1 cellular context compared by ENCODE assay signal in the genomic region with DNA sequence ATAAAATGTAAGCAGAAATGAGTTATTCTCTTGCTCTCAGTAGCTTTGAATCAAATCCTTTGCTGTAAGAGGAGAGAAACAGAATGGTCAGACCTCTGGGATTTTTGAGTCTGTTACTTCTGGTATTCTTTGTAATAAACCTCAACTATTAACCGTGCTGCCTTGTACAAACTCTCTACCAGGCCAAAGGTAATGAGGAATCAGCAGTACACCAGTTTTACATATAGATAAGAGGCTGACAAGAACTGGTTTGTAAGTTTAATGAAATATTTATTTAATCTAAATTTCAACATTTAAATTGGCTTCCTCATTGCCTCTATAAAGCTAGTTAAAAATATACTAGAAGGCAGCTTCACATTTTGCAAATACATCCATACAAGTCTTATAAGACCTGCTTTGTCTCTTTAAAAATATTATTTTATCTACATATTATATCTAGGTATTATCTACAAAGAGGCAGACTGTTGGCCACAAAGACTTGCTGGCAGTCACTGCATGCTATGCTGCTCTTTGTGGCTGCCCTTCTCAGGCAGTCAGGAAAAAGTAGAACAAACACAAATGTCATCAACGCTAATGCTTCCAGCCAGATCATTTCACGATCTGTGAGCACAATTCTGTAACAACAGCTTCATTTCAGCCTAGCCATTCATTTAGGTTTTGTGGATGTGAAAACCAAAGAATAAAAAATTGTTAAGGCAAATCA.
TF ChIP-seq lines count a peak whose summit lies in the region.

No MANE protein-coding gene starts in this region.

TF ChIP-seq in WTC11, 78 proteins besides CTCF, POLR2A, EP300 and RAD21 (continued from another document):
- TF ChIP-seq, protein P1, sequence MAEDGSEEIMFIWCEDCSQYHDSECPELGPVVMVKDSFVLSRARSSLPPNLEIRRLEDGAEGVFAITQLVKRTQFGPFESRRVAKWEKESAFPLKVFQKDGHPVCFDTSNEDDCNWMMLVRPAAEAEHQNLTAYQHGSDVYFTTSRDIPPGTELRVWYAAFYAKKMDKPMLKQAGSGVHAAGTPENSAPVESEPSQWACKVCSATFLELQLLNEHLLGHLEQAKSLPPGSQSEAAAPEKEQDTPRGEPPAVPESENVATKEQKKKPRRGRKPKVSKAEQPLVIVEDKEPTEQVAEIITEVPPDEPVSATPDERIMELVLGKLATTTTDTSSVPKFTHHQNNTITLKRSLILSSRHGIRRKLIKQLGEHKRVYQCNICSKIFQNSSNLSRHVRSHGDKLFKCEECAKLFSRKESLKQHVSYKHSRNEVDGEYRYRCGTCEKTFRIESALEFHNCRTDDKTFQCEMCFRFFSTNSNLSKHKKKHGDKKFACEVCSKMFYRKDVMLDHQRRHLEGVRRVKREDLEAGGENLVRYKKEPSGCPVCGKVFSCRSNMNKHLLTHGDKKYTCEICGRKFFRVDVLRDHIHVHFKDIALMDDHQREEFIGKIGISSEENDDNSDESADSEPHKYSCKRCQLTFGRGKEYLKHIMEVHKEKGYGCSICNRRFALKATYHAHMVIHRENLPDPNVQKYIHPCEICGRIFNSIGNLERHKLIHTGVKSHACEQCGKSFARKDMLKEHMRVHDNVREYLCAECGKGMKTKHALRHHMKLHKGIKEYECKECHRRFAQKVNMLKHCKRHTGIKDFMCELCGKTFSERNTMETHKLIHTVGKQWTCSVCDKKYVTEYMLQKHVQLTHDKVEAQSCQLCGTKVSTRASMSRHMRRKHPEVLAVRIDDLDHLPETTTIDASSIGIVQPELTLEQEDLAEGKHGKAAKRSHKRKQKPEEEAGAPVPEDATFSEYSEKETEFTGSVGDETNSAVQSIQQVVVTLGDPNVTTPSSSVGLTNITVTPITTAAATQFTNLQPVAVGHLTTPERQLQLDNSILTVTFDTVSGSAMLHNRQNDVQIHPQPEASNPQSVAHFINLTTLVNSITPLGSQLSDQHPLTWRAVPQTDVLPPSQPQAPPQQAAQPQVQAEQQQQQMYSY (CRISPR knock-in tag; IDR thresholded peaks at IDR 0.05): no peak
- no peak for TF ChIP-seq FOXJ3 (CRISPR knock-in tag; IDR thresholded peaks at IDR 0.05; ENCODE audit: borderline replicate concordance)
- TF ChIP-seq ZNF512 (CRISPR knock-in tag; IDR thresholded peaks at IDR 0.05; ENCODE audit: borderline replicate concordance): no peak
- no peak for TF ChIP-seq GRHL2 (CRISPR knock-in tag; IDR thresholded peaks at IDR 0.05; ENCODE audit: insufficient replicate concordance, severe bottlenecking)
- no peak for TF ChIP-seq TEAD4 (CRISPR knock-in tag; IDR thresholded peaks at IDR 0.05)
- TF ChIP-seq TEAD1 (CRISPR knock-in tag; IDR thresholded peaks at IDR 0.05): no peak
- TF ChIP-seq NFATC4 (CRISPR knock-in tag; IDR thresholded peaks at IDR 0.05): no peak
- TF ChIP-seq TCF7 (CRISPR knock-in tag; IDR thresholded peaks at IDR 0.05; ENCODE audit: low read depth): no peak
- TF ChIP-seq, protein P2, sequence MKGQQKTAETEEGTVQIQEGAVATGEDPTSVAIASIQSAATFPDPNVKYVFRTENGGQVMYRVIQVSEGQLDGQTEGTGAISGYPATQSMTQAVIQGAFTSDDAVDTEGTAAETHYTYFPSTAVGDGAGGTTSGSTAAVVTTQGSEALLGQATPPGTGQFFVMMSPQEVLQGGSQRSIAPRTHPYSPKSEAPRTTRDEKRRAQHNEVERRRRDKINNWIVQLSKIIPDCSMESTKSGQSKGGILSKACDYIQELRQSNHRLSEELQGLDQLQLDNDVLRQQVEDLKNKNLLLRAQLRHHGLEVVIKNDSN (CRISPR knock-in tag; IDR thresholded peaks at IDR 0.05): no peak
